ENCODE assay signal across 8 cellular contexts in genomic region chr20:290081-290831, GRCh38. TPM values are rescaled to one million over a fixed set of nuclear protein-coding genes. Genes with fewer than 3 reads are reported as not detected.
DNase-seq lines count a peak whose midpoint lies in the region; ATAC-seq, FAIRE-seq and TF ChIP-seq lines count a peak whose summit lies in the region.

TSS of gene C20orf96 (minus strand) at chr20:290750. CDS start at chr20:290610, 140 bp downstream.

- H3K27me3 ChIP-seq in MG63: no peaks in the 10 kb centered on the region
- no peaks in the 10 kb centered on the region for H3K27me3 ChIP-seq in foreskin keratinocyte
- H3K27me3 ChIP-seq in neuron (ENCODE audit: insufficient read depth, low read length): no peaks in the 10 kb centered on the region
- no peaks in the 10 kb centered on the region for H3K27me3 ChIP-seq in subcutaneous abdominal adipose tissue (ENCODE audit: control insufficient read depth in 5 of 5, insufficient read depth in 4 of 5, low read length in 5 of 5)

- no peak for TF ChIP-seq POLR2A in H54 (IDR thresholded peaks at IDR 0.05; ENCODE audit: low read depth, low read length)

- TF ChIP-seq CTCF in foreskin keratinocyte (conservative IDR thresholded peaks at IDR 0.05): peak; percentile 56

- H3K4me3 ChIP-seq in MG63 (peak within 1 kb of the TSS; percentile 62), neuron (ENCODE audit: low read length) (peak within 1 kb of the TSS; percentile 70), subcutaneous abdominal adipose tissue (ENCODE audit: low read depth in 1 of 5, low read length in 5 of 5) (peak within 1 kb of the TSS; percentile 64 to 96 (median 91))

- DNase-seq in H54 (ENCODE audit: insufficient read length, low spot score) (peak; percentile 96), MG63 (peak; percentile 88), SHP77 treated with DMSO at 0.1 percent for 48 hours (lab: John Stamatoyannopoulos, UW) (peak; percentile 90), activated gamma-delta T cell (lab: John Stamatoyannopoulos, UW) (peak; percentile 69), foreskin keratinocyte (peak; percentile 74 to 84)

- peak within 1 kb of the TSS; percentile 61 for H3K9ac ChIP-seq in ES-I3 (ENCODE audit: low read depth, low read length)
- peak within 1 kb of the TSS; percentile 67 to 87 (median 84) for H3K9ac ChIP-seq in subcutaneous abdominal adipose tissue (ENCODE audit: low read length in 5 of 5)

- H2AFZ ChIP-seq in neuron (ENCODE audit: low read depth, low read length): peak within 1 kb of the TSS; percentile 84

- ATAC-seq in foreskin keratinocyte: peak; percentile 88

- H3K9me3 ChIP-seq in ES-I3 (ENCODE audit: control insufficient read depth, insufficient read depth, low read length) (no peaks in the 10 kb centered on the region; the same call in 1 of the 2 replicates), MG63 (no peaks in the 10 kb centered on the region), neuron (ENCODE audit: low read length) (no peaks in the 10 kb centered on the region), subcutaneous abdominal adipose tissue (ENCODE audit: control insufficient read depth in 5 of 5, low read length in 5 of 5) (no peaks in the 10 kb centered on the region)

- H3K36me3 ChIP-seq in ES-I3 (ENCODE audit: insufficient read depth, low read length) (no peaks in the 10 kb centered on the region), MG63 (no peaks in the 10 kb centered on the region), neuron (ENCODE audit: insufficient read depth, low read length) (no peaks in the 10 kb centered on the region), subcutaneous abdominal adipose tissue (ENCODE audit: control insufficient read depth in 5 of 5, insufficient read depth in 5 of 5, low read length in 5 of 5) (no peaks in the 10 kb centered on the region)

- H3K27ac ChIP-seq in foreskin keratinocyte (peak within 1 kb of the TSS; percentile 28), subcutaneous abdominal adipose tissue (ENCODE audit: low read depth, low read length) (peak within 1 kb of the TSS; percentile 65)

- no peak for FAIRE-seq in H54 (lab: Jason Lieb, UNC)

- H3K4me1 ChIP-seq in ES-I3 (ENCODE audit: insufficient read depth, low read length) (peaks cover 9% of the 10 kb centered on the region; the same call in 1 of the 2 replicates), foreskin keratinocyte (no peaks in the 10 kb centered on the region), neuron (ENCODE audit: insufficient read depth, low read length) (peaks cover 13% of the 10 kb centered on the region), subcutaneous abdominal adipose tissue (ENCODE audit: control insufficient read depth in 5 of 5, insufficient read depth in 5 of 5, low read length in 5 of 5) (peaks cover 3 to 22% (median 18%) of the 10 kb centered on the region in 5 donors)

RNA-seq across cellular contexts. Expression of gene C20orf96, which starts in this region (rescaled TPM):
- 1.6 TPM in 1 of 2 replicates, not detected in the other for total RNA-seq in MG63 (2014; rRNA removed; shearing (Covaris generic); ENCODE audit: low replicate concordance)
- 1.7 and 1.8 TPM in 2 replicates for total RNA-seq in foreskin keratinocyte
- polyA plus RNA-seq in foreskin keratinocyte: 3.2 and 3.8 TPM in 2 replicates

Comparison
In these comparisons a context has a peak if more than half of its experiments do, and no peak if none do; other contexts are left out.
1. Peak in every context shown above with its lines: DNase-seq, ATAC-seq, H3K4me3 ChIP-seq and H3K27ac ChIP-seq.